ENCODE assay signal across 9 cellular contexts in the genomic region with DNA sequence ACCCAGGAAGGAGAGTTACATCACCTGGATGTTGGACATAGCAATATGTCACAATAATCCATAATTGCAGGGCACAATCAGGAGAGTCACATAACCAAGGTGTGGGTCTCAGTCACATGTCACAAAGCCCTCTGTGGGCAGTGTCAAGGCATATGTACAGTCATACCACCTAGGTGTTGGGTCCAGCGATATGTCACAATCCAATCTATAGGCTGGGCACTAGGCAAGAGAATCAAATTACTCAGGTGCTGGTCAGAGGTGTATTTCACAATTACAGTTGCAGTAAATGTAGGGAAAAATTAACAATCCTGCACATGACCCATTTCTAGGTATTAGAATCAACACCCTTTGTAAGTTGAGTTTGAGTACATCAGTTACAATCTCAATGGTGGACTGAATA.
"Had no signal": no experiment of that assay in that cellular context is flagged by ENCODE, and none has a peak within 500 bp of the region (broad histone marks: within the 10 kb centered on the region; RNA-seq: fewer than 3 reads in every experiment).

No MANE protein-coding gene starts in this region.

- H3K36me3 ChIP-seq: HAP-1 had no signal

- H3K4me3 ChIP-seq: GM23248, HAP-1 had no signal

- H3K4me3 Mint-ChIP-seq: HFFc6, IgD-negative memory B cell had no signal

- H3K9me3 Mint-ChIP-seq: HFFc6 had no signal

- H3K9me3 ChIP-seq: HAP-1 had no signal

- H3K27ac Mint-ChIP-seq: HFFc6, IgD-negative memory B cell had no signal

- H3K27ac ChIP-seq: GM23248, HL-60 had no signal

- H3K4me1 ChIP-seq: HAP-1 had no signal

- H3K9ac ChIP-seq: GM23248 had no signal

- H3K4me1 Mint-ChIP-seq: IgD-negative memory B cell had no signal

- H3K36me3 Mint-ChIP-seq: IgD-negative memory B cell had no signal

- ATAC-seq: HCT116, HepG2 had no signal

- H2AFZ ChIP-seq: GM23248 had no signal

- DNase-seq: GM23248, GOT3, H7, HFFc6 had no signal
